9 cellular contexts compared by ENCODE assay signal in the genomic region with DNA sequence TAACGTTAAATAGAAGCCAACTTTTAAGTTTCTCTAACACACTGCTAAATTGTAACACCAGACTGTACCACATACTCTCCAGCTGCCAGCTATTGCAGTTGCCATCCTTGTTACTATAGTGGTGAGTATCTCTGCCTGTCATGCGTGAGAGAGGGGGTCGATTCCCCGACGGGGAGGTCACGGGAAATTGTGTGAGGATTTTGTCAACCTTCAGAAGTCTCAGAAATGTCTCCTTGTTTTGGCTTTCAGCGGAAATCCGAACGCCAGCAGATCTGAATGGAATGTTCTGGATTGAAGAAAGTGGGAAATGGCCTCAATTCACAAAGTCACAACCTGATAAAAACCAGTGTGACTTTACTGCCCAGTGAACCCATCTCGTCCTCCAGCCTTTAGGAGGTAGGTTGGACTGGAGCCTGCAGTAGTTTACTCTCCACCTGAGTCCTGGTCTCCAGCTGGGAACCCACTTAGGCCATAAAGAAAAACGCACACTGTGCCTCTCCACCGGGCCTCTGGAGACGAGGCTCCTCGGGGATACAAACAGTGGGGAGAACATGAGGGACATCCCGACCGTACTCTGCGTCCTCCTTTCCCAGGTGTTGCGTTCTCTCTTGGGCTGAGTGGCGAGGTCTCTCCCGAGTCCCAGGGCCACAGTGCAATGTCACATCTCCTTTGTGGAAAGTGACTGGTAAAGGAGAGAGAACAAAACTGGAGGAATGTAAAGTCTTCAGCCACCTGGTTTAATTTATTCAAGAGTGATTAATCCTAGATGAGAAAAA. TPM values are rescaled to one million over a fixed set of nuclear protein-coding genes. Genes with fewer than 3 reads are reported as not detected.
A peak's percentile ranks its signal among the peaks of the same experiment; 100 is the strongest.
DNase-seq lines count a peak whose midpoint lies in the region; ATAC-seq and TF ChIP-seq lines count a peak whose summit lies in the region.
"Not testable (repeated sequence)": the region's sequence is repeated elsewhere in the genome, so short reads cannot be mapped to it uniquely, and the experiment has no call there.
"Had no signal": no experiment of that assay in that cellular context is flagged by ENCODE, and none has a peak within 500 bp of the region (broad histone marks: within the 10 kb centered on the region; RNA-seq: fewer than 3 reads in every experiment).

No MANE protein-coding gene starts in this region.

- TF ChIP-seq EP300 in gastroesophageal sphincter (IDR thresholded peaks at IDR 0.05): not testable (repeated sequence)

- not testable (repeated sequence) for H3K9me3 Mint-ChIP-seq in CD4-positive, CD25-positive, alpha-beta regulatory T cell; T-helper 1 cell treated with Interleukin-12 subunit alpha and Interleukin-12 subunit beta and Interleukin-4 antibody, amounts not matched to agents 30 μg/mL and 1 μg/mL, for 36 hours; activated naive CD8-positive, alpha-beta T cell (ENCODE audit: low read depth); mesothelial cell of epicardium

- not testable (repeated sequence) for H3K4me2 ChIP-seq in smooth muscle cell

- ATAC-seq in CD4-positive, CD25-positive, alpha-beta regulatory T cell (ENCODE audit: low read depth in 2 of 2); gastroesophageal sphincter: not testable (repeated sequence)
- ATAC-seq in GM21723 (IDR thresholded peaks at IDR 0.05; ENCODE audit: unreplicated experiment) (peak; percentile 8), HG03457 (IDR thresholded peaks at IDR 0.05; ENCODE audit: unreplicated experiment) (peak; percentile 17)

- not testable (repeated sequence) for TF ChIP-seq POLR2A in gastroesophageal sphincter (IDR thresholded peaks at IDR 0.05)

- H3K4me1 Mint-ChIP-seq in CD4-positive, CD25-positive, alpha-beta regulatory T cell: peaks cover 4 to 18% (median 7%) of the 10 kb centered on the region in 4 donors
- H3K4me1 Mint-ChIP-seq in T-helper 1 cell treated with Interleukin-12 subunit alpha and Interleukin-12 subunit beta and Interleukin-4 antibody, amounts not matched to agents 30 μg/mL and 1 μg/mL, for 36 hours (ENCODE audit: low read depth): peaks cover 12% of the 10 kb centered on the region
- peaks cover 18% of the 10 kb centered on the region for H3K4me1 Mint-ChIP-seq in activated naive CD8-positive, alpha-beta T cell (ENCODE audit: low read depth)
- not testable (repeated sequence) for H3K4me1 Mint-ChIP-seq in mesothelial cell of epicardium

- H3K9ac ChIP-seq in smooth muscle cell (ENCODE audit: low read depth): not testable (repeated sequence)

- not testable (repeated sequence) for H3F3A ChIP-seq in smooth muscle cell (ENCODE audit: low read depth)

- peak overlapping the region; percentile 78 to 97 (median 85) for H3K27ac Mint-ChIP-seq in CD4-positive, CD25-positive, alpha-beta regulatory T cell
- H3K27ac Mint-ChIP-seq in T-helper 1 cell treated with Interleukin-12 subunit alpha and Interleukin-12 subunit beta and Interleukin-4 antibody, amounts not matched to agents 30 μg/mL and 1 μg/mL, for 36 hours: peak overlapping the region; percentile 87
- peak overlapping the region; percentile 96 for H3K27ac Mint-ChIP-seq in activated naive CD8-positive, alpha-beta T cell
- H3K27ac Mint-ChIP-seq in mesothelial cell of epicardium: peak overlapping the region; percentile 94

- TF ChIP-seq CTCF in gastroesophageal sphincter (IDR thresholded peaks at IDR 0.05); mesothelial cell of epicardium (IDR thresholded peaks at IDR 0.05; ENCODE audit: unreplicated experiment); smooth muscle cell (IDR thresholded peaks at IDR 0.05; ENCODE audit: borderline replicate concordance, insufficient read depth, poor library complexity, severe bottlenecking): not testable (repeated sequence)

- 41 to 88% methylated on average over 2 to 9 of the region's 20 CpGs for WGBS in gastroesophageal sphincter (ENCODE audit: low coverage in 1 of 2), 2 donors
- 68% methylated on average over 19 of the region's 20 CpGs for WGBS in smooth muscle cell (ENCODE audit: low lambda C conversion rate)

- peak overlapping the region; percentile 77 for H3K4me3 ChIP-seq in CD4-positive, CD25-positive, alpha-beta regulatory T cell (ENCODE audit: low read depth, low read length)
- H3K4me3 ChIP-seq in gastroesophageal sphincter (peak overlapping the region in 1 of 2 donors; percentile 74), smooth muscle cell (peak overlapping the region; percentile 67)

- not testable (repeated sequence) for H3K36me3 Mint-ChIP-seq in CD4-positive, CD25-positive, alpha-beta regulatory T cell; T-helper 1 cell treated with Interleukin-12 subunit alpha and Interleukin-12 subunit beta and Interleukin-4 antibody, amounts not matched to agents 30 μg/mL and 1 μg/mL, for 36 hours (ENCODE audit: low read depth); activated naive CD8-positive, alpha-beta T cell; mesothelial cell of epicardium

- H3K79me2 ChIP-seq in smooth muscle cell (ENCODE audit: low read depth): not testable (repeated sequence)

- not testable (repeated sequence) for H3K36me3 ChIP-seq in CD4-positive, CD25-positive, alpha-beta regulatory T cell (ENCODE audit: control insufficient read depth, insufficient read depth, low read length); gastroesophageal sphincter; smooth muscle cell (ENCODE audit: low read depth)

- not testable (repeated sequence) for H3K9me3 ChIP-seq in CD4-positive, CD25-positive, alpha-beta regulatory T cell (ENCODE audit: control insufficient read depth in 2 of 2, low read length in 2 of 2); gastroesophageal sphincter; smooth muscle cell (replicated peaks; ENCODE audit: low read depth)

- DNase-seq in CD4-positive, CD25-positive, alpha-beta regulatory T cell; mesothelial cell of epicardium (ENCODE audit: low spot score in 2 of 2, unreplicated experiment in 2 of 2); smooth muscle cell (lab: John Stamatoyannopoulos, UW; ENCODE audit: unreplicated experiment): not testable (repeated sequence)

- H3K27me3 Mint-ChIP-seq in CD4-positive, CD25-positive, alpha-beta regulatory T cell: peaks cover 52% of the 10 kb centered on the region
- peaks cover 50% of the 10 kb centered on the region for H3K27me3 Mint-ChIP-seq in T-helper 1 cell treated with Interleukin-12 subunit alpha and Interleukin-12 subunit beta and Interleukin-4 antibody, amounts not matched to agents 30 μg/mL and 1 μg/mL, for 36 hours (ENCODE audit: low read depth)
- not testable (repeated sequence) for H3K27me3 Mint-ChIP-seq in activated naive CD8-positive, alpha-beta T cell
- H3K27me3 Mint-ChIP-seq in mesothelial cell of epicardium (ENCODE audit: low read depth): peaks cover 77% of the 10 kb centered on the region

- H3K27me3 ChIP-seq in CD4-positive, CD25-positive, alpha-beta regulatory T cell (ENCODE audit: control insufficient read depth, insufficient read depth, low read length); gastroesophageal sphincter; smooth muscle cell (ENCODE audit: low read depth): not testable (repeated sequence)

- not testable (repeated sequence) for H3K27ac ChIP-seq in CD4-positive, CD25-positive, alpha-beta regulatory T cell (ENCODE audit: insufficient read depth, low read length, poor library complexity, severe bottlenecking); smooth muscle cell (ENCODE audit: low read depth)
- H3K27ac ChIP-seq in gastroesophageal sphincter: peak overlapping the region in 3 of 4 donors; percentile 80 to 89 (median 85)

- H2AFZ ChIP-seq in smooth muscle cell (ENCODE audit: low read depth): not testable (repeated sequence)

- H4K20me1 ChIP-seq in smooth muscle cell (ENCODE audit: low read depth): not testable (repeated sequence)

- not testable (repeated sequence) for H3K4me1 ChIP-seq in CD4-positive, CD25-positive, alpha-beta regulatory T cell (ENCODE audit: control insufficient read depth, insufficient read depth, low read length, poor library complexity, severe bottlenecking); gastroesophageal sphincter; smooth muscle cell (ENCODE audit: low read depth)

- H3K4me3 Mint-ChIP-seq in CD4-positive, CD25-positive, alpha-beta regulatory T cell: peak overlapping the region; percentile 89 to 94 (median 92)
- H3K4me3 Mint-ChIP-seq in T-helper 1 cell treated with Interleukin-12 subunit alpha and Interleukin-12 subunit beta and Interleukin-4 antibody, amounts not matched to agents 30 μg/mL and 1 μg/mL, for 36 hours: peak overlapping the region; percentile 84
- H3K4me3 Mint-ChIP-seq in activated naive CD8-positive, alpha-beta T cell: peak overlapping the region; percentile 88
- H3K4me3 Mint-ChIP-seq in mesothelial cell of epicardium: peak overlapping the region; percentile 85

RNA-seq across cellular contexts. Expression of a gene that starts 1.1 kb away (rescaled TPM):
- total RNA-seq in CD4-positive, CD25-positive, alpha-beta regulatory T cell: not detected
- polyA plus RNA-seq in CD4-positive, CD25-positive, alpha-beta regulatory T cell: not detected
- 1 to 10 TPM; 1.2 to 6.6 (median 2.0) TPM for total RNA-seq in gastroesophageal sphincter
- 0.13 to 0.38 TPM (median 0.25 TPM) in 3 replicates for total RNA-seq in mesothelial cell of epicardium
- 0.18 and 0.81 TPM in 2 replicates for total RNA-seq in smooth muscle cell
- 0.14 and 0.45 TPM in 2 replicates for polyA plus RNA-seq in smooth muscle cell

RNA-seq across cellular contexts. Expression of a gene that starts 18.0 kb away (rescaled TPM):
- not detected for total RNA-seq in CD4-positive, CD25-positive, alpha-beta regulatory T cell
- polyA plus RNA-seq in CD4-positive, CD25-positive, alpha-beta regulatory T cell: under 1 TPM in 2 of 4 donors, not detected in 2; 0.17 to 0.76 TPM
- total RNA-seq in gastroesophageal sphincter (10 to 100 TPM; 16.3 to 74.1 (median 40.1) TPM), mesothelial cell of epicardium (0.51 to 0.81 TPM (median 0.62 TPM) in 3 replicates), smooth muscle cell (0.36 TPM in 1 of 2 replicates, not detected in the other)
- 0.15 and 0.46 TPM in 2 replicates for polyA plus RNA-seq in smooth muscle cell
- total RNA-seq: glomerular endothelial cell had no signal

RNA-seq across cellular contexts. Expression of a gene that starts 26.4 kb away (rescaled TPM):
- not detected for total RNA-seq in CD4-positive, CD25-positive, alpha-beta regulatory T cell
- under 1 TPM in 3 of 4 donors, not detected in 1; 0.52 to 0.83 (median 0.79) TPM for polyA plus RNA-seq in CD4-positive, CD25-positive, alpha-beta regulatory T cell
- 10 to 100 TPM in 2 of 4 donors, 1 to 10 TPM in 2; 3.7 to 23.5 (median 10.8) TPM for total RNA-seq in gastroesophageal sphincter
- not detected in 3 replicates for total RNA-seq in mesothelial cell of epicardium
- total RNA-seq in smooth muscle cell: not detected in 2 replicates
- 0.09 TPM in 1 of 2 replicates, not detected in the other for polyA plus RNA-seq in smooth muscle cell
- total RNA-seq: glomerular endothelial cell had no signal
